Comparison of ENCODE assay signal across 23 cellular contexts in the genomic region with DNA sequence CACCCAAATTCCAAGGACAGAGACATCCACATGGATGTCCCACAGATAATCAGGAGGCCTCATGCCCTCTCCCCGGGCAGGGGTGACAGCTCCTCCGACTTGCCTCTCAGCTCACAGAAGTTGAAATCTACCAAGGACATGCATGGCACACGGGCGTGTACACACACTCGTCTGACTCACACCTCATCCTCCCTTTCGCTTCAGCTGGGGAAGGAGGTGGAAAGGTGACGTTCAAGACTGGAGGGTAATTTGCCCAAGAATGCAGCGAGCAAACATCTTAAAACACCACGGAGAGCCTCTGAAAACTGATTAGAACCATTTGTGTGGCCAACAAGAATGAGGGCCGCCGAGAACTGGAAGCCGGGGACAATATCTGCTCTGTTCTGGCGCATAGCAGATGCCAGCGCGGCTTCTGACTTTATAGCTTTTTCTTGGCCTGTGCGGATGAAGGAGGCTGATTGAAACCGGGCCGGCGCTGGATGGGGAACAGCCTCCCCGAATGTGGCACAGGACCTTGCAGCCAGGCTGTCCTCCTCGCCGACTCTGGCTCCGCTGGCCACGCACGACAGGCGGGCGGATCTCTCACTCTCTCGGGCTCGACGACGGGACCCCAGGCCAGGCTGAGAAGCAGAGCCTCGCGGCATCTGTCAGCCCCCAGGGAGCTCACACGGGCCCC.
A peak's percentile ranks its signal among the peaks of the same experiment; 100 is the strongest.
DNase-seq lines count a peak whose midpoint lies in the region; FAIRE-seq and TF ChIP-seq lines count a peak whose summit lies in the region.
"Had no signal": no experiment of that assay in that cellular context is flagged by ENCODE, and none has a peak within 500 bp of the region (broad histone marks: within the 10 kb centered on the region; RNA-seq: fewer than 3 reads in every experiment).

No MANE protein-coding gene starts in this region.

- no peak for FAIRE-seq in GM12891 (lab: Jason Lieb, UNC)
- FAIRE-seq: bronchial epithelial cell had no signal

- peak; percentile 20 for DNase-seq in EL
- peak; percentile 26 for DNase-seq in astrocyte of the hippocampus (ENCODE audit: low read depth, low spot score)
- DNase-seq in midbrain (lab: John Stamatoyannopoulos, UW), result peak; percentile 21
- DNase-seq in superior temporal gyrus (ENCODE audit: extremely low spot score), result peak; percentile 37
- no peak for DNase-seq in NOMO-1 (lab: John Stamatoyannopoulos, UW; ENCODE audit: unreplicated experiment in 2 of 2)
- no peak for DNase-seq in central memory CD4-positive, alpha-beta T cell
- no peak for DNase-seq in AG20443 (ENCODE audit: low spot score)
- DNase-seq in GM12891 (ENCODE audit: insufficient read length, low spot score), result no peak
- DNase-seq: activated CD4-positive, alpha-beta T cell treated with anti-CD3 and anti-CD28 coated beads for 4 hours; activated naive CD4-positive, alpha-beta T cell; activated T-cell treated with anti-CD3 and anti-CD28 coated beads, Interleukin-2, amount 50 U/mL, for 24 hours; adrenal gland; Caco-2; DND-41; endodermal cell; esophagus squamous epithelium; GM23248; left ventricle myocardium superior; NCI-H187; NCI-H748 treated with DMSO at 0.1 percent for 48 hours; RPMI8226; stimulated activated CD8-positive, alpha-beta memory T cell treated with anti-CD3 and anti-CD28 coated beads, Interleukin-4, amount 100 ng/mL, for 48 hours had no signal

- TF ChIP-seq POLR2A in GM12891 (IDR thresholded peaks at IDR 0.05; ENCODE audit: low read depth, low read length), result no peak

TF ChIP-seq in GM12891, 5 proteins besides CTCF, POLR2A, EP300 and RAD21:
- no peak for TF ChIP-seq TAF1 (IDR thresholded peaks at IDR 0.05; ENCODE audit: low read depth, low read length)
- no peak for TF ChIP-seq POU2F2 (IDR thresholded peaks at IDR 0.05; ENCODE audit: low read depth, low read length)
- TF ChIP-seq PAX5 (IDR thresholded peaks at IDR 0.05; ENCODE audit: insufficient read depth, low read length, severe bottlenecking), result no peak
- no peak for TF ChIP-seq SPI1 (IDR thresholded peaks at IDR 0.05; ENCODE audit: low read depth, low read length)
- TF ChIP-seq POLR2AphosphoS5 (IDR thresholded peaks at IDR 0.05; ENCODE audit: low read depth, low read length), result no peak
TF ChIP-seq in GM12891: peak in this region for 0.

Comparison
In these comparisons a context has a peak if more than half of its experiments do, and no peak if none do; other contexts are left out.
1. DNase-seq: peak in EL (single experiment), astrocyte of the hippocampus (single experiment), midbrain (single experiment) and superior temporal gyrus (single experiment); none in NOMO-1 (0 of 2), central memory CD4-positive, alpha-beta T cell (single experiment), AG20443 (single experiment) and GM12891 (single experiment).